Comparison of ENCODE assay signal across 1 cellular context in genomic region chr12:108859141-108859922, GRCh38.
TF ChIP-seq lines count a peak whose summit lies in the region.

No MANE protein-coding gene starts in this region.

TF ChIP-seq in HepG2, 621 proteins besides CTCF, POLR2A, EP300 and RAD21:
- TF ChIP-seq ZNF770 (CRISPR knock-in tag; IDR thresholded peaks at IDR 0.05) (peak; percentile 47; the same call in 1 of the 2 replicates), ZSCAN25 (CRISPR knock-in tag; IDR thresholded peaks at IDR 0.05) (peak; percentile 30; the same call in 1 of the 2 replicates)
